Comparison of ENCODE assay signal across 12 cellular contexts in the genomic region with DNA sequence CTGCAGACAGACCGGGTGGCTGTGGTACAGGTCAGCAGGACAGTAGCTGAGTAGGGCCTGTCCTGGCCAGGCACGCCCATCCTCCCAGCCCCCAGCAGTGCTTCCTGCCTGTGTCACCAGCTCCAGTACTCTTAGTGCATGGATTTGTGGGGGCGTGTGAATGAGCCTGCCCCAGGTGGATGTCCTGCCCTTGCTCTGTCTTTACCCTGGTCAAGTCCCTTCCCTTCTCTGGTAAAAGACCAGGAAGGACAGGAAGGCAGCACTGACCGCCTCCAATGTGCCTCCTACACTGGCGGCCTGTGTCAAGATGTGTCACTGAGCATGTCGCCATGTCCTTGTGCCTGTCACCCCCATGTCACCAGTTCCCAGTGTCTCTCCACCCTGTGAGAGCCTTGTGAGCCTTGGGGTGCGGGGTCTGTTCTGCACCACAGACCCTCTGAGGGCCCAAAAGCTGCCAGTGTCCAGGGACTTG. TPM values are rescaled to one million over a fixed set of nuclear protein-coding genes. Genes with fewer than 3 reads are reported as not detected.
DNase-seq lines count a peak whose midpoint lies in the region; ATAC-seq and TF ChIP-seq lines count a peak whose summit lies in the region.
"Had no signal": no experiment of that assay in that cellular context is flagged by ENCODE, and none has a peak within 500 bp of the region (broad histone marks: within the 10 kb centered on the region; RNA-seq: fewer than 3 reads in every experiment).

No MANE protein-coding gene starts in this region.

- H3K36me3 ChIP-seq in SK-N-SH (replicated peaks in 1 of 2; ENCODE audit: control insufficient read depth in 1 of 2, insufficient read depth in 2 of 2, low read length in 1 of 2): no peaks in the 10 kb centered on the region
- H3K36me3 ChIP-seq in hepatocyte (replicated peaks; ENCODE audit: insufficient read depth, low read depth): no peaks in the 10 kb centered on the region
- peaks cover 11 to 18% (median 14%) of the 10 kb centered on the region in 3 donors for H3K36me3 ChIP-seq in skeletal muscle tissue (ENCODE audit: control insufficient read depth in 3 of 3, insufficient read depth in 3 of 3, low read length in 3 of 3)

- no peak for TF ChIP-seq EP300 in SK-N-SH (IDR thresholded peaks at IDR 0.05; ENCODE audit: borderline replicate concordance in 1 of 2, low read depth in 1 of 2, low read length in 1 of 2)

- H2AFZ ChIP-seq in SK-N-SH (ENCODE audit: low read depth) (no peak overlapping the region), hepatocyte (no peak overlapping the region)

- CTCF ChIA-PET in SK-N-SH (lab: Yijun Ruan, JAX): interaction anchor here (1.0 to 2.1 kb wide), 3 partner anchors 12 to 142 kb away, joined by 3 to 5 read pairs (median 3); a partner anchor contains a TSS
- CTCF ChIA-PET in activated CD4-positive, alpha-beta memory T cell treated with anti-CD3 and anti-CD28 coated beads for 36 hours (lab: Charles Lee): no interaction called here

- H4K20me1 ChIP-seq in SK-N-SH (ENCODE audit: insufficient read depth) (no peaks in the 10 kb centered on the region), hepatocyte (ENCODE audit: insufficient read depth, poor library complexity, severe bottlenecking) (peaks cover 42% of the 10 kb centered on the region)

- H3K4me1 Mint-ChIP-seq in activated CD4-positive, alpha-beta memory T cell treated with anti-CD3 and anti-CD28 coated beads for 36 hours (ENCODE audit: low read depth): peaks cover 5% of the 10 kb centered on the region

- no peaks in the 10 kb centered on the region for H3K27me3 Mint-ChIP-seq in activated CD4-positive, alpha-beta memory T cell treated with anti-CD3 and anti-CD28 coated beads for 36 hours

- no peaks in the 10 kb centered on the region for H3K27me3 ChIP-seq in SK-N-SH (ENCODE audit: insufficient read depth)
- H3K27me3 ChIP-seq in hepatocyte: no peaks in the 10 kb centered on the region
- H3K27me3 ChIP-seq in skeletal muscle tissue (ENCODE audit: control insufficient read depth in 3 of 3, insufficient read depth in 3 of 3, low read length in 3 of 3): no peaks in the 10 kb centered on the region

- H3K36me3 Mint-ChIP-seq in activated CD4-positive, alpha-beta memory T cell treated with anti-CD3 and anti-CD28 coated beads for 36 hours: no peaks in the 10 kb centered on the region
- H3K36me3 Mint-ChIP-seq: activated naive CD4-positive, alpha-beta T cell treated with anti-CD3 and anti-CD28 coated beads, Interleukin-2, amount 50 U/mL, for 72 hours had no signal

- H3K27ac ChIP-seq in SK-N-SH (ENCODE audit: low read depth in 2 of 2, low read length in 1 of 2) (no peak overlapping the region), hepatocyte (peak overlapping the region; percentile 97), skeletal muscle tissue (ENCODE audit: low read depth, low read length) (peak overlapping the region; percentile 36)

- H3K4me2 ChIP-seq in SK-N-SH: 0 out of 2 replicates have a peak overlapping the region, but pooled peaks have one; percentile 24
- no peak overlapping the region for H3K4me2 ChIP-seq in hepatocyte

- no peak for TF ChIP-seq RAD21 in SK-N-SH (IDR thresholded peaks at IDR 0.05; ENCODE audit: low read length)

- no peak overlapping the region for H3K27ac Mint-ChIP-seq in activated CD4-positive, alpha-beta memory T cell treated with anti-CD3 and anti-CD28 coated beads for 36 hours
- H3K27ac Mint-ChIP-seq: activated naive CD4-positive, alpha-beta T cell treated with anti-CD3 and anti-CD28 coated beads, Interleukin-2, amount 50 U/mL, for 72 hours; T-helper 1 cell treated with Interleukin-12 subunit alpha and Interleukin-12 subunit beta and Interleukin-4 antibody, amounts not matched to agents 30 μg/mL and 1 μg/mL, for 36 hours had no signal

- POLR2A ChIA-PET in SK-N-SH (lab: Yijun Ruan, JAX): no interaction called here
- POLR2A ChIA-PET in activated CD4-positive, alpha-beta memory T cell treated with anti-CD3 and anti-CD28 coated beads for 36 hours (lab: Charles Lee): no interaction called here

- no peak overlapping the region for H3K4me3 Mint-ChIP-seq in activated CD4-positive, alpha-beta memory T cell treated with anti-CD3 and anti-CD28 coated beads for 36 hours
- H3K4me3 Mint-ChIP-seq: T-helper 1 cell treated with Interleukin-12 subunit alpha and Interleukin-12 subunit beta and Interleukin-4 antibody, amounts not matched to agents 30 μg/mL and 1 μg/mL, for 36 hours had no signal

- H3K9ac ChIP-seq in SK-N-SH (no peak overlapping the region), skeletal muscle tissue (ENCODE audit: low read depth in 1 of 3, low read length in 3 of 3) (no peak overlapping the region)

- H3K9me2 ChIP-seq in SK-N-SH: no peaks in the 10 kb centered on the region
- no peaks in the 10 kb centered on the region for H3K9me2 ChIP-seq in hepatocyte (replicated peaks; ENCODE audit: insufficient read depth)

- 80% methylated on average over 4 of the region's 7 CpGs for WGBS in SK-N-SH (ENCODE audit: low lambda C conversion rate)
- 93% methylated on average over 7 of the region's 7 CpGs for WGBS in hepatocyte (ENCODE audit: low lambda C conversion rate, missing lambda C conversion rate)

- no peak for TF ChIP-seq CTCF in SK-N-SH (IDR thresholded peaks at IDR 0.05)
- TF ChIP-seq CTCF in hepatocyte (IDR thresholded peaks at IDR 0.05; ENCODE audit: poor library complexity): no peak

- peaks cover 10 to 14% of the 10 kb centered on the region in 2 experiments; a peak in 2 of 4 replicates for H3K4me1 ChIP-seq in SK-N-SH (ENCODE audit: control insufficient read depth in 1 of 2, insufficient read depth in 2 of 2, low read depth in 1 of 2, low read length in 1 of 2)
- H3K4me1 ChIP-seq in hepatocyte (ENCODE audit: insufficient read depth): peaks cover 51% of the 10 kb centered on the region
- H3K4me1 ChIP-seq in skeletal muscle tissue (ENCODE audit: control insufficient read depth in 3 of 3, insufficient read depth in 3 of 3, low read length in 3 of 3): peaks cover 9 to 24% (median 17%) of the 10 kb centered on the region in 3 donors

- no peak for ATAC-seq in left colon
- ATAC-seq: activated naive CD4-positive, alpha-beta T cell treated with anti-CD3 and anti-CD28 coated beads, Interleukin-2, amount 50 U/mL, for 72 hours had no signal

- peak; percentile 78 for DNase-seq in ELR (ENCODE audit: low read depth)
- DNase-seq in SK-N-SH: peak; percentile 29
- DNase-seq in hepatocyte (ENCODE audit: low spot score): no peak
- DNase-seq in SW 1271 (lab: John Stamatoyannopoulos, UW): no peak
- no peak for DNase-seq in left colon
- no peak for DNase-seq in stimulated activated CD4-positive, alpha-beta T cell treated with anti-CD3 and anti-CD28 coated beads, Interleukin-1b, Interleukin-23, amount 100 ng/mL, for 48 hours
- DNase-seq in activated CD4-positive, alpha-beta memory T cell treated with anti-CD3 and anti-CD28 coated beads for 36 hours: no peak
- DNase-seq: NCI-H2081 had no signal

- intact Hi-C loops in left colon (cut with DNase I, micrococcal nuclease): no loop called here
- intact Hi-C loops in activated CD4-positive, alpha-beta memory T cell treated with anti-CD3 and anti-CD28 coated beads for 36 hours (cut with micrococcal nuclease): no loop called here

- H3K9me3 ChIP-seq in SK-N-SH (no peaks in the 10 kb centered on the region), hepatocyte (ENCODE audit: low read depth) (no peaks in the 10 kb centered on the region), skeletal muscle tissue (ENCODE audit: control insufficient read depth in 3 of 3, low read length in 3 of 3) (no peaks in the 10 kb centered on the region)

- peaks cover 2% of the 10 kb centered on the region for H3F3A ChIP-seq in SK-N-SH (replicated peaks; ENCODE audit: insufficient read depth)

- no peaks in the 10 kb centered on the region for H3K9me3 Mint-ChIP-seq in activated CD4-positive, alpha-beta memory T cell treated with anti-CD3 and anti-CD28 coated beads for 36 hours
- H3K9me3 Mint-ChIP-seq: activated naive CD4-positive, alpha-beta T cell treated with anti-CD3 and anti-CD28 coated beads, Interleukin-2, amount 50 U/mL, for 72 hours; T-helper 1 cell treated with Interleukin-12 subunit alpha and Interleukin-12 subunit beta and Interleukin-4 antibody, amounts not matched to agents 30 μg/mL and 1 μg/mL, for 36 hours had no signal

- H3K4me3 ChIP-seq in SK-N-SH (ENCODE audit: low read depth in 2 of 2, low read length in 1 of 2) (no peak overlapping the region), hepatocyte (no peak overlapping the region), skeletal muscle tissue (ENCODE audit: low read length in 3 of 3) (no peak overlapping the region)

- H3K79me2 ChIP-seq in SK-N-SH (ENCODE audit: insufficient read depth) (peaks cover 13% of the 10 kb centered on the region; the same call in 1 of the 2 replicates), hepatocyte (peaks cover 74% of the 10 kb centered on the region)

RNA-seq across cellular contexts. Expression of a gene that starts 11.9 kb away (rescaled TPM):
- polyA plus RNA-seq in SK-N-SH (2012; rRNA removed) (5.2 and 7.1 TPM in 2 replicates), hepatocyte (33.0 and 35.9 TPM in 2 replicates)
- polyA plus RNA-seq in SK-N-SH (2012; cell fraction: cytosol; rRNA removed): 3.6 and 6.1 TPM in 2 replicates
- 16.1 and 20.1 TPM in 2 replicates for polyA plus RNA-seq in SK-N-SH (2012; cell fraction: nucleus; rRNA removed)
- total RNA-seq in hepatocyte (20.4 and 26.3 TPM in 2 replicates), skeletal muscle tissue (6.8 TPM), left colon (10 to 100 TPM; 25.5 to 32.1 TPM)
- 1 to 10 TPM; 1.8 to 2.2 TPM for total RNA-seq in activated CD4-positive, alpha-beta memory T cell treated with anti-CD3 and anti-CD28 coated beads for 36 hours

RNA-seq across cellular contexts. Expression of a gene that starts 16.8 kb away (rescaled TPM):
- polyA plus RNA-seq in SK-N-SH (2012; rRNA removed) (2,393 and 3,548 TPM in 2 replicates), hepatocyte (305 and 308 TPM in 2 replicates)
- polyA plus RNA-seq in SK-N-SH (2012; cell fraction: cytosol; rRNA removed): 2,837 and 3,167 TPM in 2 replicates
- polyA plus RNA-seq in SK-N-SH (2012; cell fraction: nucleus; rRNA removed): 1,325 and 1,532 TPM in 2 replicates
- total RNA-seq in hepatocyte (1,102 and 1,276 TPM in 2 replicates), skeletal muscle tissue (3,222 TPM), left colon (100 to 1,000 TPM; 901 to 914 TPM)
- 1,000 to 10,000 TPM; 2,144 to 2,205 TPM for total RNA-seq in activated CD4-positive, alpha-beta memory T cell treated with anti-CD3 and anti-CD28 coated beads for 36 hours

RNA-seq across cellular contexts. Expression of a gene that starts 27.7 kb away (rescaled TPM):
- polyA plus RNA-seq in SK-N-SH (2012; rRNA removed) (not detected in 2 replicates), hepatocyte (0.39 and 1.3 TPM in 2 replicates)
- not detected in 2 replicates for polyA plus RNA-seq in SK-N-SH (2012; cell fraction: cytosol; rRNA removed)
- not detected in 2 replicates for polyA plus RNA-seq in SK-N-SH (2012; cell fraction: nucleus; rRNA removed)
- total RNA-seq in hepatocyte (not detected in 2 replicates), skeletal muscle tissue (0.52 TPM), left colon (not detected)
- not detected for total RNA-seq in activated CD4-positive, alpha-beta memory T cell treated with anti-CD3 and anti-CD28 coated beads for 36 hours
- total RNA-seq: activated naive CD4-positive, alpha-beta T cell treated with anti-CD3 and anti-CD28 coated beads, Interleukin-2, amount 50 U/mL, for 72 hours; subcutaneous adipose tissue had no signal

RNA-seq across cellular contexts. Expression of a gene that starts 32.8 kb away (rescaled TPM):
- polyA plus RNA-seq in SK-N-SH (2012; rRNA removed): 5.8 and 6.5 TPM in 2 replicates
- 4.0 and 5.4 TPM in 2 replicates for polyA plus RNA-seq in SK-N-SH (2012; cell fraction: cytosol; rRNA removed)
- polyA plus RNA-seq in SK-N-SH (2012; cell fraction: nucleus; rRNA removed): 6.0 and 6.1 TPM in 2 replicates
- total RNA-seq in hepatocyte: 8.7 and 9.0 TPM in 2 replicates
- polyA plus RNA-seq in hepatocyte: 3.7 and 4.1 TPM in 2 replicates
- 21.9 TPM for total RNA-seq in skeletal muscle tissue
- 1 to 10 TPM; 3.8 to 4.9 TPM for total RNA-seq in left colon
- 10 to 100 TPM; 18.9 to 19.2 TPM for total RNA-seq in activated CD4-positive, alpha-beta memory T cell treated with anti-CD3 and anti-CD28 coated beads for 36 hours

Comparison
In these comparisons a context has a peak if more than half of its experiments do, and no peak if none do; other contexts are left out.
1. DNase-seq: peak in ELR (single experiment) and SK-N-SH (single experiment); none in hepatocyte (single experiment), SW 1271 (0 of 2), left colon (0 of 2), stimulated activated CD4-positive, alpha-beta T cell treated with anti-CD3 and anti-CD28 coated beads, Interleukin-1b, Interleukin-23, amount 100 ng/mL, for 48 hours (single experiment) and activated CD4-positive, alpha-beta memory T cell treated with anti-CD3 and anti-CD28 coated beads for 36 hours (single experiment).
2. H3K27ac ChIP-seq: peak in hepatocyte (single experiment) and skeletal muscle tissue (single experiment); none in SK-N-SH (0 of 2).